In genomic region chr5:149140197-149141002, GRCh38 we compare ENCODE assay signal across 9 cellular contexts. TPM values are rescaled to one million over a fixed set of nuclear protein-coding genes. Genes with fewer than 3 reads are reported as not detected.
DNase-seq lines count a peak whose midpoint lies in the region; ATAC-seq and TF ChIP-seq lines count a peak whose summit lies in the region.
"Had no signal": no experiment of that assay in that cellular context is flagged by ENCODE, and none has a peak within 500 bp of the region (broad histone marks: within the 10 kb centered on the region; RNA-seq: fewer than 3 reads in every experiment).

No MANE protein-coding gene starts in this region.

- ATAC-seq in CD4-positive, CD25-positive, alpha-beta regulatory T cell (ENCODE audit: low read depth in 2 of 2) = no peak
- ATAC-seq in naive thymus-derived CD4-positive, alpha-beta T cell = no peak
- no peak for ATAC-seq in GM19035 (IDR thresholded peaks at IDR 0.05; ENCODE audit: unreplicated experiment)

- H3K9me3 ChIP-seq in CD4-positive, CD25-positive, alpha-beta regulatory T cell (ENCODE audit: control insufficient read depth in 2 of 2, low read length in 2 of 2) = no peaks in the 10 kb centered on the region
- H3K9me3 ChIP-seq in naive thymus-derived CD4-positive, alpha-beta T cell (ENCODE audit: control insufficient read depth in 2 of 3, low read length in 3 of 3) = no peaks in the 10 kb centered on the region

- no peaks in the 10 kb centered on the region for H3K36me3 Mint-ChIP-seq in CD4-positive, CD25-positive, alpha-beta regulatory T cell
- H3K36me3 Mint-ChIP-seq in brain = peaks cover 4% of the 10 kb centered on the region
- H3K36me3 Mint-ChIP-seq in naive thymus-derived CD4-positive, alpha-beta T cell = no peaks in the 10 kb centered on the region

- H3K4me1 ChIP-seq in CD4-positive, CD25-positive, alpha-beta regulatory T cell (ENCODE audit: control insufficient read depth, insufficient read depth, low read length, poor library complexity, severe bottlenecking) = peaks cover 10% of the 10 kb centered on the region
- peaks cover 3 to 4% of the 10 kb centered on the region in 2 donors for H3K4me1 ChIP-seq in naive thymus-derived CD4-positive, alpha-beta T cell (ENCODE audit: control insufficient read depth in 2 of 2, insufficient read depth in 2 of 2, low read length in 2 of 2)

- peaks cover 0 to 4% (median under 1%) of the 10 kb centered on the region in 4 donors for H3K4me1 Mint-ChIP-seq in CD4-positive, CD25-positive, alpha-beta regulatory T cell
- H3K4me1 Mint-ChIP-seq in brain = peaks cover 28% of the 10 kb centered on the region
- peaks cover 0 to 6% (median 0%) of the 10 kb centered on the region in 7 donors for H3K4me1 Mint-ChIP-seq in naive thymus-derived CD4-positive, alpha-beta T cell
- H3K4me1 Mint-ChIP-seq: activated CD4-positive, alpha-beta T cell treated with anti-CD3 and anti-CD28 coated beads for 36 hours had no signal

- DNase-seq in CD4-positive, CD25-positive, alpha-beta regulatory T cell = no peak
- peak; percentile 58 for DNase-seq in ELR (ENCODE audit: low read depth)
- DNase-seq in naive thymus-derived CD4-positive, alpha-beta T cell = no peak
- no peak for DNase-seq in HK-2 (ENCODE audit: unreplicated experiment)
- no peak for DNase-seq in stimulated activated CD4-positive, alpha-beta T cell treated with anti-CD3 and anti-CD28 coated beads, Interleukin-2, amount 100 ng/mL, for 48 hours
- DNase-seq in NCI-H2171 treated with DMSO at 0.1 percent for 48 hours (lab: John Stamatoyannopoulos, UW) = no peak

- H3K9me3 Mint-ChIP-seq in CD4-positive, CD25-positive, alpha-beta regulatory T cell = peaks cover 0 to 3% (median 0%) of the 10 kb centered on the region in 7 donors
- peaks cover 0 to 4% (median 0%) of the 10 kb centered on the region in 5 experiments for H3K9me3 Mint-ChIP-seq in brain
- H3K9me3 Mint-ChIP-seq in naive thymus-derived CD4-positive, alpha-beta T cell = no peaks in the 10 kb centered on the region

- peaks cover 17% of the 10 kb centered on the region for H3K27me3 ChIP-seq in CD4-positive, CD25-positive, alpha-beta regulatory T cell (ENCODE audit: control insufficient read depth, insufficient read depth, low read length)
- peaks cover 0 to 4% of the 10 kb centered on the region in 2 donors for H3K27me3 ChIP-seq in naive thymus-derived CD4-positive, alpha-beta T cell (ENCODE audit: control insufficient read depth in 2 of 2, insufficient read depth in 2 of 2, low read length in 2 of 2)

- CTCF ChIA-PET in naive thymus-derived CD4-positive, alpha-beta T cell (lab: Charles Lee) = interaction anchor here (0.7 to 9.8 kb wide), 10 partner anchors 9 to 180 kb away, joined by 3 to 142 read pairs (median 6); partner anchors contain the start of gene AFAP1L1

- peak overlapping the region; percentile 29 to 76 (median 58) for H3K4me3 Mint-ChIP-seq in CD4-positive, CD25-positive, alpha-beta regulatory T cell
- H3K4me3 Mint-ChIP-seq in brain = peak overlapping the region in 4 of 5 experiments; percentile 19 to 94 (median 72)
- peak overlapping the region in 9 of 10 donors; percentile 12 to 76 (median 59) for H3K4me3 Mint-ChIP-seq in naive thymus-derived CD4-positive, alpha-beta T cell
- H3K4me3 Mint-ChIP-seq: activated CD4-positive, alpha-beta T cell treated with anti-CD3 and anti-CD28 coated beads for 36 hours had no signal

- H3K36me3 ChIP-seq in CD4-positive, CD25-positive, alpha-beta regulatory T cell (ENCODE audit: control insufficient read depth, insufficient read depth, low read length) = no peaks in the 10 kb centered on the region
- H3K36me3 ChIP-seq in naive thymus-derived CD4-positive, alpha-beta T cell (ENCODE audit: control insufficient read depth in 2 of 3, insufficient read depth in 3 of 3, low read length in 3 of 3) = no peaks in the 10 kb centered on the region

- POLR2A ChIA-PET in naive thymus-derived CD4-positive, alpha-beta T cell (lab: Charles Lee) = interaction anchor here (1.8 kb wide), 1 partner anchor 124 kb away, joined by 5 read pairs; no protein-coding TSS in a partner anchor

- TF ChIP-seq CTCF in brain (conservative IDR thresholded peaks at IDR 0.05) = no peak

- no peak overlapping the region for H3K27ac ChIP-seq in CD4-positive, CD25-positive, alpha-beta regulatory T cell (ENCODE audit: insufficient read depth, low read length, poor library complexity, severe bottlenecking)
- H3K27ac ChIP-seq in naive thymus-derived CD4-positive, alpha-beta T cell (ENCODE audit: low read depth, low read length) = no peak overlapping the region

- H3K4me3 ChIP-seq in CD4-positive, CD25-positive, alpha-beta regulatory T cell (ENCODE audit: low read depth, low read length) = no peak overlapping the region
- H3K4me3 ChIP-seq in naive thymus-derived CD4-positive, alpha-beta T cell (ENCODE audit: low read length) = no peak overlapping the region

- intact Hi-C loops in naive thymus-derived CD4-positive, alpha-beta T cell (cut with micrococcal nuclease) = loop anchor here (1.0 to 5.0 kb wide), 6 partner anchors 100 to 424 kb away; no protein-coding TSS in a partner anchor

- H3K27me3 Mint-ChIP-seq in CD4-positive, CD25-positive, alpha-beta regulatory T cell = peaks cover 52% of the 10 kb centered on the region
- H3K27me3 Mint-ChIP-seq in brain = peaks cover 26% of the 10 kb centered on the region
- H3K27me3 Mint-ChIP-seq in naive thymus-derived CD4-positive, alpha-beta T cell = peaks cover 5 to 56% (median 33%) of the 10 kb centered on the region in 5 donors

- no peak overlapping the region for H3K27ac Mint-ChIP-seq in CD4-positive, CD25-positive, alpha-beta regulatory T cell
- H3K27ac Mint-ChIP-seq in brain = peak overlapping the region in 1 of 5 experiments; percentile 33
- H3K27ac Mint-ChIP-seq in naive thymus-derived CD4-positive, alpha-beta T cell = no peak overlapping the region
- H3K27ac Mint-ChIP-seq: activated CD4-positive, alpha-beta T cell treated with anti-CD3 and anti-CD28 coated beads for 36 hours had no signal

RNA-seq across cellular contexts. Expression of gene ABLIM3, which starts 0.9 kb away (rescaled TPM):
- 1.8 TPM for total RNA-seq in CD4-positive, CD25-positive, alpha-beta regulatory T cell
- polyA plus RNA-seq in CD4-positive, CD25-positive, alpha-beta regulatory T cell = under 1 TPM in 2 of 4 donors, not detected in 2; 0.29 to 0.44 TPM
- polyA plus RNA-seq in brain (ENCODE audit: insufficient read depth, low read depth, low replicate concordance) = 6.0 TPM
- 1 to 10 TPM in 1 of 5 experiments, under 1 TPM in 1, not detected in 3; 0.08 to 1.3 TPM for total RNA-seq in naive thymus-derived CD4-positive, alpha-beta T cell
- not detected for polyA plus RNA-seq in naive thymus-derived CD4-positive, alpha-beta T cell
